ENCODE assay signal across 1 cellular context in genomic region chr4:107721436-107722090, GRCh38.
TF ChIP-seq lines count a peak whose summit lies in the region.

No MANE protein-coding gene starts in this region.

TF ChIP-seq in SK-N-SH, 30 proteins besides CTCF, POLR2A, EP300 and RAD21 (continued from another document):
- no peak for TF ChIP-seq REST (IDR thresholded peaks at IDR 0.05; ENCODE audit: low read depth, low read length)
- no peak for TF ChIP-seq NRF1 (IDR thresholded peaks at IDR 0.05; ENCODE audit: low read depth, low read length)
- TF ChIP-seq ZBTB33 (IDR thresholded peaks at IDR 0.05; ENCODE audit: borderline replicate concordance, low read depth): no peak
- TF ChIP-seq TCF12 (IDR thresholded peaks at IDR 0.05): no peak
- no peak for TF ChIP-seq MXI1 (IDR thresholded peaks at IDR 0.05; ENCODE audit: low read depth, low read length)
- no peak for TF ChIP-seq POLR2AphosphoS5 (IDR thresholded peaks at IDR 0.05; ENCODE audit: low read depth, low read length)
